10 cellular contexts compared by ENCODE assay signal in genomic region chr9:137760426-137760825, GRCh38.
DNase-seq lines count a peak whose midpoint lies in the region; ATAC-seq and TF ChIP-seq lines count a peak whose summit lies in the region.
"Had no signal": no experiment of that assay in that cellular context is flagged by ENCODE, and none has a peak within 500 bp of the region (broad histone marks: within the 10 kb centered on the region; RNA-seq: fewer than 3 reads in every experiment).

No MANE protein-coding gene starts in this region.

- H3K4me1 Mint-ChIP-seq in T-helper 1 cell treated with Interleukin-12 subunit alpha and Interleukin-12 subunit beta and Interleukin-4 antibody, amounts not matched to agents 30 μg/mL and 1 μg/mL, for 36 hours (ENCODE audit: low read depth), result peaks cover 35% of the 10 kb centered on the region
- peaks cover 4% of the 10 kb centered on the region for H3K4me1 Mint-ChIP-seq in endothelial cell (ENCODE audit: unreplicated experiment)
- H3K4me1 Mint-ChIP-seq in naive thymus-derived CD8-positive, alpha-beta T cell, result peaks cover 12 to 64% (median 18%) of the 10 kb centered on the region in 4 donors

- no peak for TF ChIP-seq CTCF in OCI-LY3 (IDR thresholded peaks at IDR 0.05; ENCODE audit: low read depth, low read length)
- TF ChIP-seq CTCF in endothelial cell (IDR thresholded peaks at IDR 0.05; ENCODE audit: unreplicated experiment), result no peak

- peaks cover 62% of the 10 kb centered on the region for H3K4me1 ChIP-seq in OCI-LY3 (ENCODE audit: low read length)
- peaks cover 4 to 21% (median 14%) of the 10 kb centered on the region in 3 donors for H3K4me1 ChIP-seq in skeletal muscle tissue (ENCODE audit: control insufficient read depth in 3 of 3, insufficient read depth in 3 of 3, low read length in 3 of 3)
- no peaks in the 10 kb centered on the region for H3K4me1 ChIP-seq in aorta (ENCODE audit: control insufficient read depth in 1 of 2, insufficient read depth in 2 of 2, low read length in 2 of 2)
- H3K4me1 ChIP-seq: right atrium auricular region had no signal

- WGBS in aorta, 2 donors, result 88 to 95% methylated on average over 12 of the region's 12 CpGs

- no peak for ATAC-seq in aorta (ENCODE audit: low FRiP score)
- ATAC-seq in naive thymus-derived CD8-positive, alpha-beta T cell, result no peak

- no peak overlapping the region for H3K4me3 Mint-ChIP-seq in T-helper 1 cell treated with Interleukin-12 subunit alpha and Interleukin-12 subunit beta and Interleukin-4 antibody, amounts not matched to agents 30 μg/mL and 1 μg/mL, for 36 hours
- H3K4me3 Mint-ChIP-seq in endothelial cell (ENCODE audit: unreplicated experiment), result peak overlapping the region; percentile 42
- H3K4me3 Mint-ChIP-seq in naive thymus-derived CD8-positive, alpha-beta T cell, result no peak overlapping the region

- H3K79me2 ChIP-seq in OCI-LY3 (ENCODE audit: low read length), result peaks cover 53% of the 10 kb centered on the region

- H3K36me3 ChIP-seq in OCI-LY3 (replicated peaks; ENCODE audit: low read depth, low read length) (peaks cover 92% of the 10 kb centered on the region), skeletal muscle tissue (ENCODE audit: control insufficient read depth in 3 of 3, insufficient read depth in 3 of 3, low read length in 3 of 3) (peaks cover 31 to 48% (median 40%) of the 10 kb centered on the region in 3 donors), aorta (ENCODE audit: control insufficient read depth in 1 of 2, insufficient read depth in 2 of 2, low read length in 1 of 2) (no peaks in the 10 kb centered on the region)

- H3K9ac ChIP-seq in OCI-LY3 (ENCODE audit: low read length) (peak overlapping the region; percentile 23; the same call in 1 of the 2 replicates), skeletal muscle tissue (ENCODE audit: low read depth in 1 of 3, low read length in 3 of 3) (no peak overlapping the region)

- H3K27ac ChIP-seq in OCI-LY3 (ENCODE audit: low read length) (peak overlapping the region; percentile 74), skeletal muscle tissue (ENCODE audit: low read depth, low read length) (peak overlapping the region; percentile 54), aorta (ENCODE audit: low read depth in 1 of 2, low read length in 2 of 2) (no peak overlapping the region)
- H3K27ac ChIP-seq: right atrium auricular region had no signal

- H3K27me3 ChIP-seq in OCI-LY3 (ENCODE audit: low read depth, low read length) (no peaks in the 10 kb centered on the region), skeletal muscle tissue (ENCODE audit: control insufficient read depth in 3 of 3, insufficient read depth in 3 of 3, low read length in 3 of 3) (no peaks in the 10 kb centered on the region), aorta (ENCODE audit: control insufficient read depth in 1 of 2, insufficient read depth in 2 of 2, low read length in 1 of 2) (no peaks in the 10 kb centered on the region)
- H3K27me3 ChIP-seq: right atrium auricular region had no signal

- H3K4me3 ChIP-seq in OCI-LY3 (ENCODE audit: low read length), result no peak overlapping the region
- no peak overlapping the region for H3K4me3 ChIP-seq in skeletal muscle tissue (ENCODE audit: low read length in 3 of 3)
- no peak overlapping the region for H3K4me3 ChIP-seq in aorta (ENCODE audit: low read length in 2 of 2)
- H3K4me3 ChIP-seq: right atrium auricular region had no signal

- peaks cover 58% of the 10 kb centered on the region for H3K36me3 Mint-ChIP-seq in T-helper 1 cell treated with Interleukin-12 subunit alpha and Interleukin-12 subunit beta and Interleukin-4 antibody, amounts not matched to agents 30 μg/mL and 1 μg/mL, for 36 hours (ENCODE audit: low read depth)
- peaks cover 54% of the 10 kb centered on the region for H3K36me3 Mint-ChIP-seq in endothelial cell (ENCODE audit: low read depth, unreplicated experiment)
- H3K36me3 Mint-ChIP-seq in naive thymus-derived CD8-positive, alpha-beta T cell, result peaks cover 18 to 90% (median 36%) of the 10 kb centered on the region in 3 donors

- H3K27me3 Mint-ChIP-seq in T-helper 1 cell treated with Interleukin-12 subunit alpha and Interleukin-12 subunit beta and Interleukin-4 antibody, amounts not matched to agents 30 μg/mL and 1 μg/mL, for 36 hours (ENCODE audit: low read depth), result no peaks in the 10 kb centered on the region
- peaks cover 4% of the 10 kb centered on the region for H3K27me3 Mint-ChIP-seq in endothelial cell (ENCODE audit: unreplicated experiment)
- no peaks in the 10 kb centered on the region for H3K27me3 Mint-ChIP-seq in naive thymus-derived CD8-positive, alpha-beta T cell

- peak overlapping the region; percentile 86 for H3K27ac Mint-ChIP-seq in T-helper 1 cell treated with Interleukin-12 subunit alpha and Interleukin-12 subunit beta and Interleukin-4 antibody, amounts not matched to agents 30 μg/mL and 1 μg/mL, for 36 hours
- no peak overlapping the region for H3K27ac Mint-ChIP-seq in endothelial cell (ENCODE audit: unreplicated experiment)
- peak overlapping the region in 1 of 10 donors; percentile 81 for H3K27ac Mint-ChIP-seq in naive thymus-derived CD8-positive, alpha-beta T cell

- no peak overlapping the region for H2AFZ ChIP-seq in OCI-LY3 (ENCODE audit: low read depth, low read length)

- intact Hi-C loops in aorta (cut with DNase I), result no loop called here

- no peak for DNase-seq in T-helper 1 cell
- DNase-seq in endothelial cell (ENCODE audit: low spot score), result no peak
- DNase-seq in effector CD4-positive, alpha-beta T cell, result no peak
- no peak for DNase-seq in aorta
- DNase-seq in naive thymus-derived CD8-positive, alpha-beta T cell, result no peak
- DNase-seq: 8988T had no signal

- H3K4me2 ChIP-seq in OCI-LY3 (ENCODE audit: low read length), result peak overlapping the region; percentile 25

- peaks cover 10% of the 10 kb centered on the region for H3K9me3 Mint-ChIP-seq in T-helper 1 cell treated with Interleukin-12 subunit alpha and Interleukin-12 subunit beta and Interleukin-4 antibody, amounts not matched to agents 30 μg/mL and 1 μg/mL, for 36 hours
- no peaks in the 10 kb centered on the region for H3K9me3 Mint-ChIP-seq in endothelial cell (ENCODE audit: unreplicated experiment)
- peaks cover 0 to 4% (median 0%) of the 10 kb centered on the region in 9 donors for H3K9me3 Mint-ChIP-seq in naive thymus-derived CD8-positive, alpha-beta T cell

- POLR2A ChIA-PET in naive thymus-derived CD8-positive, alpha-beta T cell (lab: Charles Lee), result no interaction called here

- H3K9me3 ChIP-seq in OCI-LY3 (ENCODE audit: insufficient read depth, low read length), result peaks cover 1% of the 10 kb centered on the region; the same call in 1 of the 2 replicates
- H3K9me3 ChIP-seq in skeletal muscle tissue (ENCODE audit: control insufficient read depth in 3 of 3, low read length in 3 of 3), result peaks cover 0 to 2% (median 0%) of the 10 kb centered on the region in 3 donors
- H3K9me3 ChIP-seq in aorta (ENCODE audit: control insufficient read depth, low read length), result no peaks in the 10 kb centered on the region

- H4K20me1 ChIP-seq in OCI-LY3 (ENCODE audit: insufficient read depth, low read length), result no peaks in the 10 kb centered on the region

Comparison
In these comparisons a context has a peak if more than half of its experiments do, and no peak if none do; other contexts are left out.
1. H3K27ac ChIP-seq: peak in OCI-LY3 (single experiment) and skeletal muscle tissue (single experiment); none in aorta (0 of 2).